Comparison of ENCODE assay signal across 9 cellular contexts in genomic region chr17:38800237-38800760, GRCh38. TPM values are rescaled to one million over a fixed set of nuclear protein-coding genes. Genes with fewer than 3 reads are reported as not detected.
A peak's percentile ranks its signal among the peaks of the same experiment; 100 is the strongest.
DNase-seq lines count a peak whose midpoint lies in the region; ATAC-seq, FAIRE-seq and TF ChIP-seq lines count a peak whose summit lies in the region.
"Had no signal": no experiment of that assay in that cellular context is flagged by ENCODE, and none has a peak within 500 bp of the region (broad histone marks: within the 10 kb centered on the region; RNA-seq: fewer than 3 reads in every experiment).

No MANE protein-coding gene starts in this region.

- H3K4me3 Mint-ChIP-seq in osteocyte (ENCODE audit: unreplicated experiment), result peak overlapping the region; percentile 71

- BruUV-seq in endothelial cell of umbilical vein (replicated peaks; lab: Mats Ljungman, UMichigan), result no TSS peak

- H3K9me1 ChIP-seq in endothelial cell of umbilical vein (replicated peaks; ENCODE audit: control insufficient read depth, extremely low read depth, insufficient read depth, low read length), result no peaks in the 10 kb centered on the region

- H3K27me3 Mint-ChIP-seq in osteocyte (ENCODE audit: unreplicated experiment), result no peaks in the 10 kb centered on the region

- peak overlapping the region; percentile 70 for H3K27ac Mint-ChIP-seq in osteocyte (ENCODE audit: unreplicated experiment)

- H3K36me3 Mint-ChIP-seq in osteocyte (ENCODE audit: unreplicated experiment), result peaks cover 32% of the 10 kb centered on the region

- peaks cover 34% of the 10 kb centered on the region for H4K20me1 ChIP-seq in DND-41 (ENCODE audit: insufficient read depth, low read length)
- H4K20me1 ChIP-seq in endothelial cell of umbilical vein (replicated peaks; ENCODE audit: control insufficient read depth, extremely low read depth, insufficient read depth, low read length), result no peaks in the 10 kb centered on the region

- H3K9ac ChIP-seq in DND-41 (ENCODE audit: low read depth, low read length) (peak overlapping the region; percentile 87), NT2/D1 (ENCODE audit: insufficient read length, low read depth) (peak overlapping the region; percentile 15), endothelial cell of umbilical vein (replicated peaks; ENCODE audit: extremely low read depth, insufficient read depth, low read length) (peak overlapping the region; percentile 98)

- H3K27me3 ChIP-seq in DND-41 (ENCODE audit: insufficient read depth, low read length, poor library complexity), result no peaks in the 10 kb centered on the region
- no peaks in the 10 kb centered on the region for H3K27me3 ChIP-seq in NT2/D1 (ENCODE audit: insufficient read depth, insufficient read length)
- no peaks in the 10 kb centered on the region for H3K27me3 ChIP-seq in endothelial cell of umbilical vein (ENCODE audit: control insufficient read depth in 2 of 2, insufficient read depth in 2 of 2, low read length in 2 of 2)
- H3K27me3 ChIP-seq: foreskin keratinocyte had no signal

- H3K4me1 Mint-ChIP-seq in osteocyte (ENCODE audit: unreplicated experiment), result peaks cover 34% of the 10 kb centered on the region

- dilution Hi-C loops in endothelial cell of umbilical vein (cut with MboI; ENCODE audit: extremely low pct_ligation_motif_present, low sequenced_read_pairs), result no loop called here

- peaks cover 40% of the 10 kb centered on the region for H3K4me1 ChIP-seq in DND-41 (ENCODE audit: insufficient read depth, low read length)
- H3K4me1 ChIP-seq in NT2/D1 (ENCODE audit: insufficient read depth, insufficient read length), result no peaks in the 10 kb centered on the region
- H3K4me1 ChIP-seq in endothelial cell of umbilical vein (ENCODE audit: control insufficient read depth, extremely low read depth, insufficient read depth, low read length), result peaks cover 17% of the 10 kb centered on the region

- H3K79me2 ChIP-seq in DND-41 (ENCODE audit: insufficient read depth, low read length), result peaks cover 40% of the 10 kb centered on the region
- H3K79me2 ChIP-seq in endothelial cell of umbilical vein (ENCODE audit: control insufficient read depth, insufficient read depth, low read length), result peaks cover 38% of the 10 kb centered on the region

- H3K9me3 ChIP-seq in DND-41 (ENCODE audit: insufficient read depth, low read length, severe bottlenecking) (no peaks in the 10 kb centered on the region), NT2/D1 (ENCODE audit: insufficient read depth, low read length) (no peaks in the 10 kb centered on the region), endothelial cell of umbilical vein (replicated peaks; ENCODE audit: control insufficient read depth, insufficient read depth, low read length) (no peaks in the 10 kb centered on the region)

- POLR2A ChIA-PET in endothelial cell of umbilical vein (lab: Charles Lee), result no interaction called here

- no peak for TF ChIP-seq CTCF in DND-41 (IDR thresholded peaks at IDR 0.05; ENCODE audit: borderline replicate concordance, extremely low read depth, low read length, poor library complexity, severe bottlenecking)
- no peak for TF ChIP-seq CTCF in endothelial cell of umbilical vein (IDR thresholded peaks at IDR 0.05; ENCODE audit: extremely low read depth in 1 of 2, insufficient read depth in 1 of 2, low read depth in 1 of 2, low read length in 2 of 2)
- TF ChIP-seq CTCF in osteocyte (IDR thresholded peaks at IDR 0.05), result no peak

- intact Hi-C loops in endothelial cell of umbilical vein (cut with micrococcal nuclease), result loop anchor here (5.0 kb wide), 1 partner anchor 52 kb away; the partner anchor contains the start of gene RPL23

- no peak for ATAC-seq in DND-41 (ENCODE audit: insufficient read depth, low read depth)
- no peak for ATAC-seq in GM19035 (IDR thresholded peaks at IDR 0.05; ENCODE audit: unreplicated experiment)
- ATAC-seq in HG03457 (IDR thresholded peaks at IDR 0.05; ENCODE audit: unreplicated experiment), result no peak

- H2AFZ ChIP-seq in DND-41 (ENCODE audit: low read depth, low read length) (peak overlapping the region; percentile 67), endothelial cell of umbilical vein (ENCODE audit: low read depth, low read length) (peak overlapping the region; percentile 48)

- H3K4me3 ChIP-seq in DND-41 (ENCODE audit: low read depth in 1 of 2, low read length in 2 of 2) (peak overlapping the region; percentile 34 to 83; a peak in 3 of 4 replicates), NT2/D1 (ENCODE audit: insufficient read length, low read depth) (peak overlapping the region; percentile 85), endothelial cell of umbilical vein (replicated peaks in 1 of 3; ENCODE audit: insufficient read depth in 1 of 3, low read depth in 1 of 3, low read length in 3 of 3) (peak overlapping the region; percentile 28 to 94 (median 64))

- CTCF ChIA-PET in endothelial cell of umbilical vein (lab: Charles Lee), result no interaction called here

- no peak for TF ChIP-seq POLR2A in endothelial cell of umbilical vein (IDR thresholded peaks at IDR 0.05; ENCODE audit: low read depth, low read length)

- H3K36me3 ChIP-seq in DND-41 (ENCODE audit: insufficient read depth, low read length) (peaks cover 66% of the 10 kb centered on the region), NT2/D1 (ENCODE audit: insufficient read depth, insufficient read length, low read length) (peaks cover 66% of the 10 kb centered on the region), endothelial cell of umbilical vein (ENCODE audit: control insufficient read depth in 2 of 2, extremely low read depth in 1 of 2, insufficient read depth in 2 of 2, low read length in 2 of 2) (peaks cover 11 to 12% of the 10 kb centered on the region in 2 experiments)

- H3K4me2 ChIP-seq in DND-41 (ENCODE audit: insufficient read depth, low read length) (peak overlapping the region; percentile 70), endothelial cell of umbilical vein (ENCODE audit: insufficient read depth, low read length) (peak overlapping the region; percentile 92)

- H3K27ac ChIP-seq in DND-41 (ENCODE audit: low read length) (peak overlapping the region; percentile 86), endothelial cell of umbilical vein (ENCODE audit: insufficient read depth, low read depth, low read length) (no peak overlapping the region)

- H3K9me3 Mint-ChIP-seq in osteocyte (ENCODE audit: unreplicated experiment), result no peaks in the 10 kb centered on the region

- no peak for FAIRE-seq in endothelial cell of umbilical vein (lab: Jason Lieb, UNC)

- DNase-seq in DND-41 (no peak), NT2/D1 (ENCODE audit: low read depth, low spot score) (no peak), endothelial cell of umbilical vein (ENCODE audit: low read depth, low spot score) (no peak), osteocyte (ENCODE audit: extremely low spot score, unreplicated experiment) (no peak), hippocampal formation (lab: John Stamatoyannopoulos, UW) (no peak)
- no peak for DNase-seq in stimulated activated CD4-positive, alpha-beta T cell treated with anti-CD3 and anti-CD28 coated beads, Interleukin-12 subunit alpha, Interleukin-12 subunit beta, amount 100 ng/mL, for 4 hours

RNA-seq across cellular contexts. Expression of gene PIP4K2B, which starts 0.9 kb away (rescaled TPM):
- total RNA-seq in endothelial cell of umbilical vein, result 48.1 and 48.8 TPM in 2 replicates
- 22.4 and 23.1 TPM in 2 replicates for polyA plus RNA-seq in endothelial cell of umbilical vein
- polyA plus RNA-seq in endothelial cell of umbilical vein (2011; cell fraction: cytosol; rRNA removed), result 26.9 and 32.2 TPM in 2 replicates
- polyA plus RNA-seq in endothelial cell of umbilical vein (2011; cell fraction: nucleus; rRNA removed), result 60.7 and 65.1 TPM in 2 replicates
- polyA plus RNA-seq in endothelial cell of umbilical vein (2012), result 30.9 and 31.5 TPM in 2 replicates
- polyA minus RNA-seq in endothelial cell of umbilical vein, result 68.7 and 71.3 TPM in 2 replicates
- polyA minus RNA-seq in endothelial cell of umbilical vein (2011; cell fraction: cytosol; rRNA and poly(A)+ RNA removed), result 19.7 TPM
- 13.5 and 16.2 TPM in 2 replicates for polyA minus RNA-seq in endothelial cell of umbilical vein (2011; cell fraction: nucleus; rRNA and poly(A)+ RNA removed)
- total RNA-seq in osteocyte, result 70.2 and 77.4 TPM in 2 replicates

RNA-seq across cellular contexts. Expression of gene CWC25, which starts 24.8 kb away (rescaled TPM):
- total RNA-seq in endothelial cell of umbilical vein (19.7 and 20.0 TPM in 2 replicates), osteocyte (16.5 and 17.2 TPM in 2 replicates)
- polyA plus RNA-seq in endothelial cell of umbilical vein, result 12.4 and 13.8 TPM in 2 replicates
- polyA plus RNA-seq in endothelial cell of umbilical vein (2011; cell fraction: cytosol; rRNA removed), result 12.6 and 15.4 TPM in 2 replicates
- polyA plus RNA-seq in endothelial cell of umbilical vein (2011; cell fraction: nucleus; rRNA removed), result 71.1 and 86.4 TPM in 2 replicates
- 18.1 and 20.3 TPM in 2 replicates for polyA plus RNA-seq in endothelial cell of umbilical vein (2012)
- 14.3 and 14.8 TPM in 2 replicates for polyA minus RNA-seq in endothelial cell of umbilical vein
- 3.8 TPM for polyA minus RNA-seq in endothelial cell of umbilical vein (2011; cell fraction: cytosol; rRNA and poly(A)+ RNA removed)
- polyA minus RNA-seq in endothelial cell of umbilical vein (2011; cell fraction: nucleus; rRNA and poly(A)+ RNA removed), result 13.2 and 19.7 TPM in 2 replicates

RNA-seq across cellular contexts. Expression of gene PSMB3, which starts 47.8 kb away (rescaled TPM):
- 213 and 227 TPM in 2 replicates for total RNA-seq in endothelial cell of umbilical vein
- 685 and 705 TPM in 2 replicates for polyA plus RNA-seq in endothelial cell of umbilical vein
- polyA plus RNA-seq in endothelial cell of umbilical vein (2011; cell fraction: cytosol; rRNA removed), result 539 and 649 TPM in 2 replicates
- polyA plus RNA-seq in endothelial cell of umbilical vein (2011; cell fraction: nucleus; rRNA removed), result 229 and 250 TPM in 2 replicates
- polyA plus RNA-seq in endothelial cell of umbilical vein (2012), result 242 and 303 TPM in 2 replicates
- 271 and 276 TPM in 2 replicates for polyA minus RNA-seq in endothelial cell of umbilical vein
- polyA minus RNA-seq in endothelial cell of umbilical vein (2011; cell fraction: cytosol; rRNA and poly(A)+ RNA removed), result 192 TPM
- 33.6 and 42.4 TPM in 2 replicates for polyA minus RNA-seq in endothelial cell of umbilical vein (2011; cell fraction: nucleus; rRNA and poly(A)+ RNA removed)
- total RNA-seq in osteocyte, result 144 TPM in 2 replicates

RNA-seq across cellular contexts. Expression of gene PCGF2, which starts 52.2 kb away (rescaled TPM):
- total RNA-seq in endothelial cell of umbilical vein, result 77.5 and 78.4 TPM in 2 replicates
- polyA plus RNA-seq in endothelial cell of umbilical vein, result 39.8 and 45.3 TPM in 2 replicates
- polyA plus RNA-seq in endothelial cell of umbilical vein (2011; cell fraction: cytosol; rRNA removed), result 28.6 and 32.6 TPM in 2 replicates
- polyA plus RNA-seq in endothelial cell of umbilical vein (2011; cell fraction: nucleus; rRNA removed), result 29.6 and 36.9 TPM in 2 replicates
- polyA plus RNA-seq in endothelial cell of umbilical vein (2012), result 55.8 and 74.4 TPM in 2 replicates
- polyA minus RNA-seq in endothelial cell of umbilical vein, result 20.3 and 20.9 TPM in 2 replicates
- polyA minus RNA-seq in endothelial cell of umbilical vein (2011; cell fraction: cytosol; rRNA and poly(A)+ RNA removed), result 16.7 TPM
- polyA minus RNA-seq in endothelial cell of umbilical vein (2011; cell fraction: nucleus; rRNA and poly(A)+ RNA removed), result 7.9 and 14.5 TPM in 2 replicates
- 66.1 and 66.9 TPM in 2 replicates for total RNA-seq in osteocyte

RNA-seq across cellular contexts. Expression of gene RPL23, which starts 53.2 kb away (rescaled TPM):
- total RNA-seq in endothelial cell of umbilical vein (1,270 and 1,292 TPM in 2 replicates), osteocyte (1,245 and 1,310 TPM in 2 replicates)
- polyA plus RNA-seq in endothelial cell of umbilical vein, result 1,232 and 1,847 TPM in 2 replicates
- polyA plus RNA-seq in endothelial cell of umbilical vein (2011; cell fraction: cytosol; rRNA removed), result 2,575 and 3,174 TPM in 2 replicates
- 730 and 736 TPM in 2 replicates for polyA plus RNA-seq in endothelial cell of umbilical vein (2011; cell fraction: nucleus; rRNA removed)
- polyA plus RNA-seq in endothelial cell of umbilical vein (2012), result 2,834 and 3,213 TPM in 2 replicates
- polyA minus RNA-seq in endothelial cell of umbilical vein, result 432 and 546 TPM in 2 replicates
- 658 TPM for polyA minus RNA-seq in endothelial cell of umbilical vein (2011; cell fraction: cytosol; rRNA and poly(A)+ RNA removed)
- polyA minus RNA-seq in endothelial cell of umbilical vein (2011; cell fraction: nucleus; rRNA and poly(A)+ RNA removed), result 81.9 and 97.6 TPM in 2 replicates

Comparison
In these comparisons a context has a peak if more than half of its experiments do, and no peak if none do; other contexts are left out.
1. H3K9ac ChIP-seq: peak in every context shown above with its lines; median percentile 98 in endothelial cell of umbilical vein; 87 in DND-41; 15 in NT2/D1.